In the genomic region with DNA sequence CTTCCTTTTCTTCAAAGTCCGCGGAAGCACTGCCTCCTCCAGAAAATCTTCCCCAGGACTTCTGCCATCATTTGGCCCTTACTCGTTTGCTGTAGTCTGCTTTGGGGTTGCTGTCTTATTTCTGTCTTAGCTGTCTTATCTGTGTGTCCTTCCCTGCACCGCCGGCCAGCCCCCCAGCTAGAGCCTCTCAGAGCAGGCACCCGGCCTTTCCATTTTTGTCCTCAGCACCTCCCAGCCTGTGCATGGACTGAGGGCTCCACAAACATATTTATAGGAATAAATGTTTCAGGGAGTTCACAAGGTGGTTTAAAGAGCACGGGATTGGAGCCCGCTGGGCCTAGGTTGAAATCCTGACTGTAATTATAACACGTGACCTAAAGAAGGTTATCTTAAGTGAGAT, we compare ENCODE assay signal across 1 cellular context.
TF ChIP-seq lines count a peak whose summit lies in the region.

No MANE protein-coding gene starts in this region.

TF ChIP-seq in K562, 482 proteins besides CTCF, POLR2A, EP300 and RAD21 (continued from another document):
- TF ChIP-seq, protein P1, sequence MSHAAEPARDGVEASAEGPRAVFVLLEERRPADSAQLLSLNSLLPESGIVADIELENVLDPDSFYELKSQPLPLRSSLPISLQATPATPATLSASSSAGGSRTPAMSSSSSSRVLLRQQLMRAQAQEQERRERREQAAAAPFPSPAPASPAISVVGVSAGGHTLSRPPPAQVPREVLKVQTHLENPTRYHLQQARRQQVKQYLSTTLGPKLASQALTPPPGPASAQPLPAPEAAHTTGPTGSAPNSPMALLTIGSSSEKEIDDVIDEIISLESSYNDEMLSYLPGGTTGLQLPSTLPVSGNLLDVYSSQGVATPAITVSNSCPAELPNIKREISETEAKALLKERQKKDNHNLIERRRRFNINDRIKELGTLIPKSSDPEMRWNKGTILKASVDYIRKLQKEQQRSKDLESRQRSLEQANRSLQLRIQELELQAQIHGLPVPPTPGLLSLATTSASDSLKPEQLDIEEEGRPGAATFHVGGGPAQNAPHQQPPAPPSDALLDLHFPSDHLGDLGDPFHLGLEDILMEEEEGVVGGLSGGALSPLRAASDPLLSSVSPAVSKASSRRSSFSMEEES (CRISPR knock-in tag; IDR thresholded peaks at IDR 0.05), result peak; percentile 74; the same call in 1 of the 2 replicates
